8 cellular contexts compared by ENCODE assay signal in genomic region chr10:118259288-118259906, GRCh38.
DNase-seq lines count a peak whose midpoint lies in the region; ATAC-seq and TF ChIP-seq lines count a peak whose summit lies in the region.

No MANE protein-coding gene starts in this region.

- no peaks in the 10 kb centered on the region for H3K36me3 Mint-ChIP-seq in immature natural killer cell

- no peaks in the 10 kb centered on the region for H3K36me3 ChIP-seq in SJCRH30
- no peaks in the 10 kb centered on the region for H3K36me3 ChIP-seq in fibroblast of lung (ENCODE audit: control insufficient read depth, insufficient read depth, low read length)

- no peaks in the 10 kb centered on the region for H3K4me1 ChIP-seq in SJCRH30
- no peaks in the 10 kb centered on the region for H3K4me1 ChIP-seq in fibroblast of lung (ENCODE audit: control insufficient read depth, extremely low read depth, insufficient read depth, low read length)

- no peaks in the 10 kb centered on the region for H3K9me3 Mint-ChIP-seq in immature natural killer cell

- H3K27me3 Mint-ChIP-seq in immature natural killer cell (ENCODE audit: low read depth in 3 of 3) = peaks cover 3 to 25% (median 8%) of the 10 kb centered on the region in 3 donors

- H3K4me3 Mint-ChIP-seq in immature natural killer cell = no peak overlapping the region

- H3K27ac Mint-ChIP-seq in immature natural killer cell = no peak overlapping the region

- no peak overlapping the region for H3K27ac ChIP-seq in SJCRH30
- H3K27ac ChIP-seq in fibroblast of lung (ENCODE audit: insufficient read depth, low read length) = no peak overlapping the region

- TF ChIP-seq CTCF in fibroblast of lung (conservative IDR thresholded peaks at IDR 0.05 in 1 of 2, IDR thresholded peaks at IDR 0.05 in 1 of 2; ENCODE audit: low read depth in 1 of 2, low read length in 2 of 2) = peak; percentile 43 to 51

- no peak overlapping the region for H3K4me2 ChIP-seq in fibroblast of lung (ENCODE audit: extremely low read depth, insufficient read depth, low read length)

- H2AFZ ChIP-seq in fibroblast of lung (ENCODE audit: low read length) = no peak overlapping the region

- H3K9ac ChIP-seq in fibroblast of lung (ENCODE audit: insufficient read depth, low read length) = no peak overlapping the region

- H3K79me2 ChIP-seq in fibroblast of lung (ENCODE audit: control insufficient read depth, insufficient read depth, low read length) = no peaks in the 10 kb centered on the region

- peak; percentile 71 for ATAC-seq in HG03432 (IDR thresholded peaks at IDR 0.05; ENCODE audit: unreplicated experiment)
- ATAC-seq in GM19351 (IDR thresholded peaks at IDR 0.05; ENCODE audit: unreplicated experiment) = no peak

- no peak overlapping the region for H3K4me3 ChIP-seq in SJCRH30
- no peak overlapping the region for H3K4me3 ChIP-seq in fibroblast of lung (replicated peaks in 1 of 4; ENCODE audit: control extremely low read depth in 1 of 4, insufficient read depth in 1 of 4, low read depth in 3 of 4, low read length in 4 of 4)

- H3K4me1 Mint-ChIP-seq in immature natural killer cell = no peaks in the 10 kb centered on the region

- peak; percentile 2 for DNase-seq in SIG-M5 treated with dmso at 0.1 percent for 504 hours (lab: John Stamatoyannopoulos, UW; ENCODE audit: unreplicated experiment)
- DNase-seq in SIG-M5 (lab: John Stamatoyannopoulos, UW) = no peak
- DNase-seq in SJCRH30 = peak; percentile 61 to 79
- DNase-seq in fibroblast of lung (ENCODE audit: low read depth in 2 of 2) = peak in 1 of 2 donors; percentile 15
- DNase-seq in stimulated activated CD4-positive, alpha-beta T cell treated with anti-CD3 and anti-CD28 coated beads, Interleukin-12 subunit alpha, Interleukin-12 subunit beta, amount 100 ng/mL, for 48 hours (ENCODE audit: low read depth in 2 of 3, low spot score in 1 of 3) = peak; percentile 3 to 20 (median 8)
- no peak for DNase-seq in immature natural killer cell

- H3K9me3 ChIP-seq in SJCRH30 (replicated peaks) = no peaks in the 10 kb centered on the region
- no peaks in the 10 kb centered on the region for H3K9me3 ChIP-seq in fibroblast of lung (ENCODE audit: control insufficient read depth, insufficient read depth, low read depth, low read length)

- no peaks in the 10 kb centered on the region for H4K20me1 ChIP-seq in fibroblast of lung (ENCODE audit: control insufficient read depth, extremely low read depth, insufficient read depth, low read length)

- H3K27me3 ChIP-seq in SJCRH30 (no peaks in the 10 kb centered on the region; the same call in 1 of the 2 replicates), fibroblast of lung (ENCODE audit: control insufficient read depth, insufficient read depth, low read length) (no peaks in the 10 kb centered on the region)

Comparison
In these comparisons a context has a peak if more than half of its experiments do, and no peak if none do; other contexts are left out.
1. DNase-seq: peak in SIG-M5 treated with dmso at 0.1 percent for 504 hours (single experiment), SJCRH30 (2 of 2) and stimulated activated CD4-positive, alpha-beta T cell treated with anti-CD3 and anti-CD28 coated beads, Interleukin-12 subunit alpha, Interleukin-12 subunit beta, amount 100 ng/mL, for 48 hours (3 of 3); none in SIG-M5 (single experiment) and immature natural killer cell (0 of 3).